23 cellular contexts compared by ENCODE assay signal in the genomic region with DNA sequence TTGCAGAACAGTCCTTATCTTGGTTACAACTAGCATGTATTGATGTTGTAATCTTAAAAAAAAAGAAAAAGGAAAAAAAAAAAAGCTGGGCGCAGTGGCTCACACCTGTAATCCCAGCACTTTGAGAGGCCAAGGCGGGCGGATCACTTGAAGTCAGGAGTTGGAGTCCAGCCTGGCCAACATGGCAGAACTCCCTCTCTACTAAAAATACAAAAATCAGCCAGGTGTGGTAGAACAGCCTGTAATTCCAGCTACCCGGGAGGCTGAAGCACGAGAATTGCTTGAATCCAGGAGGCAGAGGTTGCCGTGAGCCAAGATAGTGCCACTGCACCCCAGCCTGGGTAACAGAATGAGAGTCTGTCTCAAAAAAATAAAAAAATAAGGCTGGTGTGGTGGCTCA.
"Had no signal": no experiment of that assay in that cellular context is flagged by ENCODE, and none has a peak within 500 bp of the region (broad histone marks: within the 10 kb centered on the region; RNA-seq: fewer than 3 reads in every experiment).

No MANE protein-coding gene starts in this region.

- H3K4me3 ChIP-seq: colonic mucosa, coronary artery, dorsolateral prefrontal cortex, esophagus muscularis mucosa, esophagus squamous epithelium, gastrocnemius medialis, gastroesophageal sphincter, heart left ventricle, heart right ventricle had no signal

- H3K4me1 ChIP-seq: colonic mucosa, esophagus muscularis mucosa, esophagus squamous epithelium, foreskin keratinocyte, gastrocnemius medialis, gastroesophageal sphincter, heart left ventricle had no signal

- DNase-seq: colonic mucosa; cortex of kidney; dermis blood vessel endothelial cell; dorsolateral prefrontal cortex; effector CD4-positive, alpha-beta T cell; effector CD8-positive, alpha-beta T cell; effector memory CD4-positive, alpha-beta T cell; effector memory CD8-positive, alpha-beta T cell; endodermal cell; erythroblast; esophagus squamous epithelium; foreskin fibroblast; foreskin keratinocyte; foreskin melanocyte; gastrocnemius medialis; glutamatergic neuron; head of caudate nucleus; heart left ventricle; heart right ventricle had no signal

- H3K27ac ChIP-seq: colonic mucosa, coronary artery, epithelial cell of prostate, esophagus muscularis mucosa, esophagus squamous epithelium, foreskin keratinocyte, gastrocnemius medialis, gastroesophageal sphincter, heart left ventricle, heart right ventricle had no signal

- H3K9me3 ChIP-seq: colonic mucosa, esophagus muscularis mucosa, esophagus squamous epithelium, gastrocnemius medialis, gastroesophageal sphincter, heart left ventricle, heart right ventricle had no signal

- H3K27me3 ChIP-seq: colonic mucosa, dorsolateral prefrontal cortex, esophagus muscularis mucosa, esophagus squamous epithelium, foreskin keratinocyte, gastrocnemius medialis, gastroesophageal sphincter, heart left ventricle, heart right ventricle had no signal

- H3K36me3 ChIP-seq: colonic mucosa had no signal
